In the genomic region with DNA sequence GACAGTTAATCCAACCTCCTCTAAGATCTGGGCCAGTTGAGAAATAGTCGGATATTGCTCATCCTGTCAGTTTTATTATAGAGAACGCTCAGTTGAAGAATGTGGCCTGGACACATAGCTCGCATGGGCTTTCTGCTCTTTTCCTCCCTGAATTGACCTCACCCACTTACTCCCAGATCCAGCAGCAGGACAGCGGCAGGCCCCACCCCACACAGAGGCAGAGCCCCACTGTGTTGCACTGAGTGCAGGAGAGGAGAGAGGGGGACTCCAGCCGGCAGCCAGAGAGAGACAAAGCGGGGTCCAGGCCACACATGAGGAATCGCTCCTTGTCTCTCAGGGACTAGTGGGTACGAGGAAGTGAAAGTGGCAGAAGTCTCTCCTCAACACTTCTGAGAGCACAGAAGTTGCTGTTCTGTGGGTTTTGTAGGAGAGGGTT, we compare ENCODE assay signal across 8 cellular contexts.
DNase-seq lines count a peak whose midpoint lies in the region; ATAC-seq and TF ChIP-seq lines count a peak whose summit lies in the region.

No MANE protein-coding gene starts in this region.

- no peak overlapping the region for H3K27ac ChIP-seq in GM23338 (ENCODE audit: low read depth)
- peak overlapping the region in 3 of 4 donors; percentile 21 to 40 (median 35) for H3K27ac ChIP-seq in Peyer's patch

- H3K9me3 ChIP-seq in Peyer's patch, result no peaks in the 10 kb centered on the region

- H3K36me3 ChIP-seq in GM23338 (ENCODE audit: insufficient read depth) (peaks cover under 1% of the 10 kb centered on the region; the same call in 1 of the 2 replicates), Peyer's patch (peaks cover 0 to 7% (median 0%) of the 10 kb centered on the region in 3 donors)

- H2AFZ ChIP-seq in GM23338, result no peak overlapping the region

- peaks cover 41% of the 10 kb centered on the region for H3K4me1 ChIP-seq in GM23338 (ENCODE audit: insufficient read depth)
- H3K4me1 ChIP-seq in Peyer's patch, result peaks cover 0 to 18% (median 3%) of the 10 kb centered on the region in 4 donors

- H3K9me3 Mint-ChIP-seq in GM23338, result no peaks in the 10 kb centered on the region

- TF ChIP-seq CTCF in GM23338 (conservative IDR thresholded peaks at IDR 0.05; ENCODE audit: low read depth in 2 of 2) (no peak), Peyer's patch (IDR thresholded peaks at IDR 0.05) (no peak)

- ATAC-seq in GM23338, result peak; percentile 67
- no peak for ATAC-seq in HG02798 (IDR thresholded peaks at IDR 0.05; ENCODE audit: poor library complexity, unreplicated experiment)

- H3K27me3 ChIP-seq in GM23338 (ENCODE audit: insufficient read depth), result no peaks in the 10 kb centered on the region
- H3K27me3 ChIP-seq in Peyer's patch, result no peaks in the 10 kb centered on the region

- H3K4me3 ChIP-seq in GM23338 (no peak overlapping the region), Peyer's patch (no peak overlapping the region)

- TF ChIP-seq POLR2A in Peyer's patch (IDR thresholded peaks at IDR 0.05) (no peak), erythroblast (IDR thresholded peaks at IDR 0.05; ENCODE audit: low read length) (no peak)

- no peaks in the 10 kb centered on the region for H4K20me1 ChIP-seq in GM23338 (replicated peaks; ENCODE audit: insufficient read depth)

- no peak overlapping the region for H3K4me2 ChIP-seq in GM23338

- peaks cover 7% of the 10 kb centered on the region; the same call in 1 of the 3 replicates for H3K36me3 Mint-ChIP-seq in GM23338 (ENCODE audit: low read depth)

- H3K79me2 ChIP-seq in GM23338 (replicated peaks; ENCODE audit: insufficient read depth), result peaks cover 54% of the 10 kb centered on the region

- H3K27ac Mint-ChIP-seq in GM23338, result peak overlapping the region; percentile 13; the same call in 1 of the 2 replicates

- H3K4me3 Mint-ChIP-seq in GM23338, result no peak overlapping the region

- no peaks in the 10 kb centered on the region for H3K27me3 Mint-ChIP-seq in GM23338 (ENCODE audit: insufficient read depth, low read depth, poor library complexity)

- no peaks in the 10 kb centered on the region for H3F3A ChIP-seq in GM23338 (replicated peaks; ENCODE audit: low read depth)

- peaks cover 13% of the 10 kb centered on the region for H3K4me1 Mint-ChIP-seq in GM23338

- H3K9me2 ChIP-seq in GM23338 (ENCODE audit: insufficient read depth), result no peaks in the 10 kb centered on the region

- DNase-seq in Ammon's horn (ENCODE audit: low spot score) (peak; percentile 9), GM23338 (ENCODE audit: low spot score) (no peak), Peyer's patch (no peak), medulla oblongata (ENCODE audit: extremely low spot score) (peak; percentile 15), NCI-H187 (lab: John Stamatoyannopoulos, UW) (no peak), erythroblast (lab: John Stamatoyannopoulos, UW) (no peak), occipital lobe (lab: John Stamatoyannopoulos, UW) (no peak)

TF ChIP-seq in GM23338, 12 proteins besides CTCF, POLR2A, EP300 and RAD21:
- no peak for TF ChIP-seq POLR2AphosphoS5 (IDR thresholded peaks at IDR 0.05; ENCODE audit: low read depth)
- TF ChIP-seq, protein P1, sequence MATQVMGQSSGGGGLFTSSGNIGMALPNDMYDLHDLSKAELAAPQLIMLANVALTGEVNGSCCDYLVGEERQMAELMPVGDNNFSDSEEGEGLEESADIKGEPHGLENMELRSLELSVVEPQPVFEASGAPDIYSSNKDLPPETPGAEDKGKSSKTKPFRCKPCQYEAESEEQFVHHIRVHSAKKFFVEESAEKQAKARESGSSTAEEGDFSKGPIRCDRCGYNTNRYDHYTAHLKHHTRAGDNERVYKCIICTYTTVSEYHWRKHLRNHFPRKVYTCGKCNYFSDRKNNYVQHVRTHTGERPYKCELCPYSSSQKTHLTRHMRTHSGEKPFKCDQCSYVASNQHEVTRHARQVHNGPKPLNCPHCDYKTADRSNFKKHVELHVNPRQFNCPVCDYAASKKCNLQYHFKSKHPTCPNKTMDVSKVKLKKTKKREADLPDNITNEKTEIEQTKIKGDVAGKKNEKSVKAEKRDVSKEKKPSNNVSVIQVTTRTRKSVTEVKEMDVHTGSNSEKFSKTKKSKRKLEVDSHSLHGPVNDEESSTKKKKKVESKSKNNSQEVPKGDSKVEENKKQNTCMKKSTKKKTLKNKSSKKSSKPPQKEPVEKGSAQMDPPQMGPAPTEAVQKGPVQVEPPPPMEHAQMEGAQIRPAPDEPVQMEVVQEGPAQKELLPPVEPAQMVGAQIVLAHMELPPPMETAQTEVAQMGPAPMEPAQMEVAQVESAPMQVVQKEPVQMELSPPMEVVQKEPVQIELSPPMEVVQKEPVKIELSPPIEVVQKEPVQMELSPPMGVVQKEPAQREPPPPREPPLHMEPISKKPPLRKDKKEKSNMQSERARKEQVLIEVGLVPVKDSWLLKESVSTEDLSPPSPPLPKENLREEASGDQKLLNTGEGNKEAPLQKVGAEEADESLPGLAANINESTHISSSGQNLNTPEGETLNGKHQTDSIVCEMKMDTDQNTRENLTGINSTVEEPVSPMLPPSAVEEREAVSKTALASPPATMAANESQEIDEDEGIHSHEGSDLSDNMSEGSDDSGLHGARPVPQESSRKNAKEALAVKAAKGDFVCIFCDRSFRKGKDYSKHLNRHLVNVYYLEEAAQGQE (IDR thresholded peaks at IDR 0.05; ENCODE audit: unreplicated experiment), result no peak
- TF ChIP-seq, protein P2, sequence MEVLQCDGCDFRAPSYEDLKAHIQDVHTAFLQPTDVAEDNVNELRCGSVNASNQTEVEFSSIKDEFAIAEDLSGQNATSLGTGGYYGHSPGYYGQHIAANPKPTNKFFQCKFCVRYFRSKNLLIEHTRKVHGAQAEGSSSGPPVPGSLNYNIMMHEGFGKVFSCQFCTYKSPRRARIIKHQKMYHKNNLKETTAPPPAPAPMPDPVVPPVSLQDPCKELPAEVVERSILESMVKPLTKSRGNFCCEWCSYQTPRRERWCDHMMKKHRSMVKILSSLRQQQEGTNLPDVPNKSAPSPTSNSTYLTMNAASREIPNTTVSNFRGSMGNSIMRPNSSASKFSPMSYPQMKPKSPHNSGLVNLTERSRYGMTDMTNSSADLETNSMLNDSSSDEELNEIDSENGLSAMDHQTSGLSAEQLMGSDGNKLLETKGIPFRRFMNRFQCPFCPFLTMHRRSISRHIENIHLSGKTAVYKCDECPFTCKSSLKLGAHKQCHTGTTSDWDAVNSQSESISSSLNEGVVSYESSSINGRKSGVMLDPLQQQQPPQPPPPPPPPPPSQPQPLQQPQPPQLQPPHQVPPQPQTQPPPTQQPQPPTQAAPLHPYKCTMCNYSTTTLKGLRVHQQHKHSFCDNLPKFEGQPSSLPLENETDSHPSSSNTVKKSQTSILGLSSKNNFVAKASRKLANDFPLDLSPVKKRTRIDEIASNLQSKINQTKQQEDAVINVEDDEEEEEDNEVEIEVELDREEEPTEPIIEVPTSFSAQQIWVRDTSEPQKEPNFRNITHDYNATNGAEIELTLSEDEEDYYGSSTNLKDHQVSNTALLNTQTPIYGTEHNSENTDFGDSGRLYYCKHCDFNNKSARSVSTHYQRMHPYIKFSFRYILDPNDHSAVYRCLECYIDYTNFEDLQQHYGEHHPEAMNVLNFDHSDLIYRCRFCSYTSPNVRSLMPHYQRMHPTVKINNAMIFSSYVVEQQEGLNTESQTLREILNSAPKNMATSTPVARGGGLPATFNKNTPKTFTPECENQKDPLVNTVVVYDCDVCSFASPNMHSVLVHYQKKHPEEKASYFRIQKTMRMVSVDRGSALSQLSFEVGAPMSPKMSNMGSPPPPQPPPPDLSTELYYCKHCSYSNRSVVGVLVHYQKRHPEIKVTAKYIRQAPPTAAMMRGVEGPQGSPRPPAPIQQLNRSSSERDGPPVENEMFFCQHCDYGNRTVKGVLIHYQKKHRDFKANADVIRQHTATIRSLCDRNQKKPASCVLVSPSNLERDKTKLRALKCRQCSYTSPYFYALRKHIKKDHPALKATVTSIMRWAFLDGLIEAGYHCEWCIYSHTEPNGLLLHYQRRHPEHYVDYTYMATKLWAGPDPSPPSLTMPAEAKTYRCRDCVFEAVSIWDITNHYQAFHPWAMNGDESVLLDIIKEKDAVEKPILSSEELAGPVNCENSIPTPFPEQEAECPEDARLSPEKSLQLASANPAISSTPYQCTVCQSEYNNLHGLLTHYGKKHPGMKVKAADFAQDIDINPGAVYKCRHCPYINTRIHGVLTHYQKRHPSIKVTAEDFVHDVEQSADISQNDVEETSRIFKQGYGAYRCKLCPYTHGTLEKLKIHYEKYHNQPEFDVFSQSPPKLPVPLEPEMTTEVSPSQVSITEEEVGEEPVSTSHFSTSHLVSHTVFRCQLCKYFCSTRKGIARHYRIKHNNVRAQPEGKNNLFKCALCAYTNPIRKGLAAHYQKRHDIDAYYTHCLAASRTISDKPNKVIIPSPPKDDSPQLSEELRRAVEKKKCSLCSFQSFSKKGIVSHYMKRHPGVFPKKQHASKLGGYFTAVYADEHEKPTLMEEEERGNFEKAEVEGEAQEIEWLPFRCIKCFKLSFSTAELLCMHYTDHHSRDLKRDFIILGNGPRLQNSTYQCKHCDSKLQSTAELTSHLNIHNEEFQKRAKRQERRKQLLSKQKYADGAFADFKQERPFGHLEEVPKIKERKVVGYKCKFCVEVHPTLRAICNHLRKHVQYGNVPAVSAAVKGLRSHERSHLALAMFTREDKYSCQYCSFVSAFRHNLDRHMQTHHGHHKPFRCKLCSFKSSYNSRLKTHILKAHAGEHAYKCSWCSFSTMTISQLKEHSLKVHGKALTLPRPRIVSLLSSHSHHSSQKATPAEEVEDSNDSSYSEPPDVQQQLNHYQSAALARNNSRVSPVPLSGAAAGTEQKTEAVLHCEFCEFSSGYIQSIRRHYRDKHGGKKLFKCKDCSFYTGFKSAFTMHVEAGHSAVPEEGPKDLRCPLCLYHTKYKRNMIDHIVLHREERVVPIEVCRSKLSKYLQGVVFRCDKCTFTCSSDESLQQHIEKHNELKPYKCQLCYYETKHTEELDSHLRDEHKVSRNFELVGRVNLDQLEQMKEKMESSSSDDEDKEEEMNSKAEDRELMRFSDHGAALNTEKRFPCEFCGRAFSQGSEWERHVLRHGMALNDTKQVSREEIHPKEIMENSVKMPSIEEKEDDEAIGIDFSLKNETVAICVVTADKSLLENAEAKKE (CRISPR knock-in tag; IDR thresholded peaks at IDR 0.05), result no peak
- no peak for TF ChIP-seq STAT1 (IDR thresholded peaks at IDR 0.05; ENCODE audit: unreplicated experiment)

Comparison
In these comparisons a context has a peak if more than half of its experiments do, and no peak if none do; other contexts are left out.
1. DNase-seq: peak in Ammon's horn (single experiment) and medulla oblongata (single experiment); none in GM23338 (single experiment), Peyer's patch (0 of 3), NCI-H187 (0 of 2), erythroblast (0 of 2) and occipital lobe (single experiment).